9 cellular contexts compared by ENCODE assay signal in genomic region chr1:147225193-147225730, GRCh38. TPM values are rescaled to one million over a fixed set of nuclear protein-coding genes. Genes with fewer than 3 reads are reported as not detected.
A peak's percentile ranks its signal among the peaks of the same experiment; 100 is the strongest.
DNase-seq lines count a peak whose midpoint lies in the region; ATAC-seq and TF ChIP-seq lines count a peak whose summit lies in the region.
"Had no signal": no experiment of that assay in that cellular context is flagged by ENCODE, and none has a peak within 500 bp of the region (broad histone marks: within the 10 kb centered on the region; RNA-seq: fewer than 3 reads in every experiment).

Gene FMO5 (minus strand): TSS chr1:147225339. CDS start chr1:147225029, 310 bp downstream.

- intact Hi-C loops in gastrocnemius medialis (cut with DNase I; ENCODE audit: low total_unique reads) = no loop called here

- peaks cover 18% of the 10 kb centered on the region for H3K27me3 Mint-ChIP-seq in brain

- in situ Hi-C loops in gastrocnemius medialis (cut with MboI; ENCODE audit: low sequenced_read_pairs in 4 of 4) = no loop called here

- DNase-seq in T-helper 2 cell (peak; percentile 14 to 80 (median 27)), gastrocnemius medialis (peak; percentile 50 to 65)

- H3K4me3 ChIP-seq in BLaER1 treated with 17β-estradiol and CSF1 and Interleukin-3, amounts not matched to agents 10 nM and 100 nM = peak within 1 kb of the TSS; percentile 56 to 76 (median 65)
- peak within 1 kb of the TSS; percentile 58 for H3K4me3 ChIP-seq in iPS-15b (ENCODE audit: low read depth, low read length)
- peak within 1 kb of the TSS; percentile 64 to 79 (median 70) for H3K4me3 ChIP-seq in gastrocnemius medialis

- no peaks in the 10 kb centered on the region for H4K20me1 ChIP-seq in BLaER1 treated with 17β-estradiol and CSF1 and Interleukin-3, amounts not matched to agents 10 nM and 100 nM

- peaks cover 7 to 19% (median 10%) of the 10 kb centered on the region in 10 experiments; a peak in 18 of 20 replicates for H3K4me1 ChIP-seq in BLaER1 treated with 17β-estradiol and CSF1 and Interleukin-3, amounts not matched to agents 10 nM and 100 nM
- no peaks in the 10 kb centered on the region for H3K4me1 ChIP-seq in iPS-15b (ENCODE audit: control insufficient read depth, insufficient read depth, low read length)
- peaks cover 0 to 9% of the 10 kb centered on the region in 2 donors for H3K4me1 ChIP-seq in gastrocnemius medialis

- peak within 1 kb of the TSS in 4 of 5 experiments; percentile 14 to 87 (median 62) for H3K27ac Mint-ChIP-seq in brain

- H3K4me1 Mint-ChIP-seq in brain = peaks cover 27% of the 10 kb centered on the region

- peaks cover 0 to 3% (median 0%) of the 10 kb centered on the region in 5 experiments for H3K9me3 Mint-ChIP-seq in brain

- H3K9me3 ChIP-seq in BLaER1 treated with 17β-estradiol and CSF1 and Interleukin-3, amounts not matched to agents 10 nM and 100 nM (replicated peaks in 1 of 11) = no peaks in the 10 kb centered on the region
- no peaks in the 10 kb centered on the region for H3K9me3 ChIP-seq in iPS-15b (ENCODE audit: control insufficient read depth, insufficient read depth, low read length)
- H3K9me3 ChIP-seq in gastrocnemius medialis = no peaks in the 10 kb centered on the region

- H3K27me3 ChIP-seq in BLaER1 treated with 17β-estradiol and CSF1 and Interleukin-3, amounts not matched to agents 10 nM and 100 nM = no peaks in the 10 kb centered on the region
- H3K27me3 ChIP-seq in iPS-15b (ENCODE audit: control insufficient read depth, insufficient read depth, low read length) (peaks cover 24% of the 10 kb centered on the region), gastrocnemius medialis (no peaks in the 10 kb centered on the region)

- H3K36me3 Mint-ChIP-seq in brain = no peaks in the 10 kb centered on the region

- H3K36me3 ChIP-seq in BLaER1 treated with 17β-estradiol and CSF1 and Interleukin-3, amounts not matched to agents 10 nM and 100 nM = no peaks in the 10 kb centered on the region
- H3K36me3 ChIP-seq in iPS-15b (ENCODE audit: control insufficient read depth, insufficient read depth, low read length) (no peaks in the 10 kb centered on the region), gastrocnemius medialis (no peaks in the 10 kb centered on the region)

- no peak for TF ChIP-seq EP300 in Ishikawa (IDR thresholded peaks at IDR 0.05; ENCODE audit: borderline replicate concordance)

- TF ChIP-seq CTCF in brain (conservative IDR thresholded peaks at IDR 0.05) (peak in 1 of 2 experiments; percentile 31), gastrocnemius medialis (IDR thresholded peaks at IDR 0.05 in 4 of 5, conservative IDR thresholded peaks at IDR 0.05 in 1 of 5) (peak in 4 of 5 experiments; percentile 9 to 43 (median 23))

- TF ChIP-seq POLR2A in gastrocnemius medialis (IDR thresholded peaks at IDR 0.05) = peak in 1 of 2 donors; percentile 34

- peak; percentile 80 for ATAC-seq in GM19438 (IDR thresholded peaks at IDR 0.05; ENCODE audit: low read depth, unreplicated experiment)
- ATAC-seq in gastrocnemius medialis = peak; percentile 89 to 97
- ATAC-seq in HG02970 (IDR thresholded peaks at IDR 0.05; ENCODE audit: low FRiP score, unreplicated experiment) = no peak

- peak within 1 kb of the TSS; percentile 5 to 88 (median 76) for H3K27ac ChIP-seq in BLaER1 treated with 17β-estradiol and CSF1 and Interleukin-3, amounts not matched to agents 10 nM and 100 nM
- H3K27ac ChIP-seq in gastrocnemius medialis = peak within 1 kb of the TSS; percentile 73 to 77 (median 74)

- H3K4me3 Mint-ChIP-seq in brain = peak within 1 kb of the TSS; percentile 81 to 91 (median 87)

- H3K4me2 ChIP-seq in BLaER1 treated with 17β-estradiol and CSF1 and Interleukin-3, amounts not matched to agents 10 nM and 100 nM = peak within 1 kb of the TSS; percentile 61 to 84 (median 77)

- peak within 1 kb of the TSS; percentile 65 to 87 (median 79) for H3K9ac ChIP-seq in BLaER1 treated with 17β-estradiol and CSF1 and Interleukin-3, amounts not matched to agents 10 nM and 100 nM
- no peak within 1 kb of the TSS for H3K9ac ChIP-seq in iPS-15b (ENCODE audit: low read depth, low read length)

- TF ChIP-seq RAD21 in Ishikawa (IDR thresholded peaks at IDR 0.05; ENCODE audit: low read depth) = no peak

TF ChIP-seq in Ishikawa, 13 proteins besides CTCF, POLR2A, EP300 and RAD21:
- TF ChIP-seq ZBTB7A (IDR thresholded peaks at IDR 0.05; ENCODE audit: low read depth) (0 out of 2 replicates have a peak, but pooled peaks have one; percentile 78), TEAD4 (IDR thresholded peaks at IDR 0.05) (no peak)

RNA-seq across cellular contexts. Expression of gene FMO5, which starts in this region (rescaled TPM):
- 4.5 TPM for polyA plus RNA-seq in brain (ENCODE audit: insufficient read depth, low read depth, low replicate concordance)
- 1 to 10 TPM in 2 of 4 donors, under 1 TPM in 2; 0.72 to 1.7 (median 1.2) TPM for total RNA-seq in gastrocnemius medialis
- total RNA-seq: HT1080 had no signal
